Comparison of ENCODE assay signal across 8 cellular contexts in the genomic region with DNA sequence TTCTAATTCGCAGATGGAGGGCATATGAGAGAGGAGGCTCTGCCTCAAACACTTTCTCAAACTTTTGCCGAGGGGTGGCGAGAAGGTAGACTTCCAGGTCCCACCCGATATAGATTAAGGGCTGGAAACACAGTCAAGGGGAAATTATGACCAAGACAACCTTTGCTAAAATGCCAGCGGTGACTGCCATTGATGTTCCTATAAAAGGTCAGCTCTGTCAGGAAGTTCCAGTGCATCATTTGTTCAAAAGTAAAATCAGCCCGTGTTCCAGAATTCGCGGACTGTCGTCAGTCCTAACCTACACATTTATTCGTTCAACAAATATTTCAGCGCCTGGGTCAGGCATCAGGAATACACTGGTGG. TPM values are rescaled to one million over a fixed set of nuclear protein-coding genes. Genes with fewer than 3 reads are reported as not detected.
DNase-seq lines count a peak whose midpoint lies in the region; ATAC-seq and TF ChIP-seq lines count a peak whose summit lies in the region.

No MANE protein-coding gene starts in this region.

- H3K9me3 ChIP-seq in DND-41 (ENCODE audit: insufficient read depth, low read length, severe bottlenecking), result no peaks in the 10 kb centered on the region
- no peaks in the 10 kb centered on the region for H3K9me3 ChIP-seq in Loucy (ENCODE audit: insufficient read depth, low read depth, low read length)
- no peaks in the 10 kb centered on the region for H3K9me3 ChIP-seq in mononuclear cell (ENCODE audit: low read depth, low read length)

- peak overlapping the region; percentile 79 for H3K4me2 ChIP-seq in DND-41 (ENCODE audit: insufficient read depth, low read length)
- H3K4me2 ChIP-seq in Loucy (ENCODE audit: low read depth, low read length, poor library complexity, severe bottlenecking), result peak overlapping the region; percentile 94

- no peaks in the 10 kb centered on the region for H3F3A ChIP-seq in Loucy (ENCODE audit: low read depth)

- TF ChIP-seq CTCF in DND-41 (IDR thresholded peaks at IDR 0.05; ENCODE audit: borderline replicate concordance, extremely low read depth, low read length, poor library complexity, severe bottlenecking) (no peak), Loucy (conservative IDR thresholded peaks at IDR 0.05; ENCODE audit: low read length) (no peak)

- peak overlapping the region; percentile 61 to 85; a peak in 3 of 4 replicates for H3K4me3 ChIP-seq in DND-41 (ENCODE audit: low read depth in 1 of 2, low read length in 2 of 2)
- H3K4me3 ChIP-seq in Loucy (ENCODE audit: low read length, poor library complexity, severe bottlenecking), result peak overlapping the region; percentile 88
- peak overlapping the region; percentile 98 for H3K4me3 ChIP-seq in mononuclear cell (ENCODE audit: low read length)

- peaks cover 8% of the 10 kb centered on the region for H3K36me3 ChIP-seq in DND-41 (ENCODE audit: insufficient read depth, low read length)
- H3K36me3 ChIP-seq in Loucy (ENCODE audit: insufficient read depth, low read length), result no peaks in the 10 kb centered on the region

- H3K27ac ChIP-seq in DND-41 (ENCODE audit: low read length), result peak overlapping the region; percentile 89
- H3K27ac ChIP-seq in caudate nucleus (ENCODE audit: low read depth, low read length), result peak overlapping the region; percentile 98

- no peaks in the 10 kb centered on the region for H3K27me3 ChIP-seq in DND-41 (ENCODE audit: insufficient read depth, low read length, poor library complexity)
- H3K27me3 ChIP-seq in Loucy (ENCODE audit: insufficient read depth, low read length, poor library complexity, severe bottlenecking), result no peaks in the 10 kb centered on the region
- H3K27me3 ChIP-seq in mononuclear cell (ENCODE audit: insufficient read depth, low read length), result no peaks in the 10 kb centered on the region

- no peak for DNase-seq in DND-41
- DNase-seq in caudate nucleus (lab: John Stamatoyannopoulos, UW), result peak in 1 of 61 donors; percentile 39
- DNase-seq in DMS 273 treated with DMSO at 0.1 percent for 48 hours (lab: John Stamatoyannopoulos, UW), result no peak
- no peak for DNase-seq in DMS79 treated with DMSO at 0.1 percent for 48 hours (lab: John Stamatoyannopoulos, UW)
- DNase-seq in NCI-H1417 (lab: John Stamatoyannopoulos, UW), result no peak

- H3K79me2 ChIP-seq in DND-41 (ENCODE audit: insufficient read depth, low read length), result peaks cover 55% of the 10 kb centered on the region
- H3K79me2 ChIP-seq in Loucy (ENCODE audit: insufficient read depth, low read length), result peaks cover 53% of the 10 kb centered on the region

- H2AFZ ChIP-seq in DND-41 (ENCODE audit: low read depth, low read length) (peak overlapping the region; percentile 95), Loucy (ENCODE audit: low read length) (peak overlapping the region; percentile 97)

- no peaks in the 10 kb centered on the region for H3K9me2 ChIP-seq in Loucy (replicated peaks; ENCODE audit: low read depth, low read length)

- H3K4me1 ChIP-seq in DND-41 (ENCODE audit: insufficient read depth, low read length), result peaks cover 41% of the 10 kb centered on the region
- H3K4me1 ChIP-seq in Loucy (ENCODE audit: insufficient read depth, low read length, poor library complexity, severe bottlenecking), result peaks cover 32% of the 10 kb centered on the region
- peaks cover 53% of the 10 kb centered on the region for H3K4me1 ChIP-seq in mononuclear cell (ENCODE audit: insufficient read depth, low read length)

- peak overlapping the region; percentile 73 for H3K9ac ChIP-seq in DND-41 (ENCODE audit: low read depth, low read length)
- H3K9ac ChIP-seq in Loucy (ENCODE audit: low read depth, low read length, poor library complexity, severe bottlenecking), result peak overlapping the region; percentile 92

- H4K20me1 ChIP-seq in DND-41 (ENCODE audit: insufficient read depth, low read length), result peaks cover 36% of the 10 kb centered on the region
- peaks cover 38% of the 10 kb centered on the region for H4K20me1 ChIP-seq in Loucy (ENCODE audit: insufficient read depth, low read length, poor library complexity, severe bottlenecking)

- ATAC-seq in DND-41 (ENCODE audit: insufficient read depth, low read depth) (no peak), GM21717 (IDR thresholded peaks at IDR 0.05; ENCODE audit: unreplicated experiment) (no peak)

RNA-seq across cellular contexts. Expression of gene PAPOLA, which starts 0.8 kb away (rescaled TPM):
- total RNA-seq in mononuclear cell, result 168 TPM
